ENCODE assay signal across 17 cellular contexts in genomic region chr15:84821501-84822021, GRCh38. TPM values are rescaled to one million over a fixed set of nuclear protein-coding genes. Genes with fewer than 3 reads are reported as not detected.
DNase-seq lines count a peak whose midpoint lies in the region; ATAC-seq, FAIRE-seq and TF ChIP-seq lines count a peak whose summit lies in the region.
"Had no signal": no experiment of that assay in that cellular context is flagged by ENCODE, and none has a peak within 500 bp of the region (broad histone marks: within the 10 kb centered on the region; RNA-seq: fewer than 3 reads in every experiment).

No MANE protein-coding gene starts in this region.

- no peak for FAIRE-seq in kidney (lab: Jason Lieb, UNC)

- peak overlapping the region; percentile 89 to 93 for H3K27ac ChIP-seq in right atrium auricular region
- peak overlapping the region; percentile 99 for H3K27ac ChIP-seq in psoas muscle
- peak overlapping the region in 1 of 2 donors; percentile 66 for H3K27ac ChIP-seq in kidney (ENCODE audit: low read depth in 2 of 2, low read length in 2 of 2)
- no peak overlapping the region for H3K27ac ChIP-seq in prostate gland
- H3K27ac ChIP-seq: parathyroid adenoma had no signal

- H3K4me1 ChIP-seq in right atrium auricular region (peaks cover 0 to 96% of the 10 kb centered on the region in 2 donors), psoas muscle (peaks cover 84% of the 10 kb centered on the region), kidney (ENCODE audit: control insufficient read depth in 1 of 2, insufficient read depth in 1 of 2, low read depth in 1 of 2, low read length in 2 of 2) (peaks cover 56 to 63% of the 10 kb centered on the region in 2 donors), prostate gland (replicated peaks) (peaks cover 8% of the 10 kb centered on the region)

- no peak for TF ChIP-seq POLR2A in prostate gland (IDR thresholded peaks at IDR 0.05)

- ATAC-seq in psoas muscle, result no peak
- ATAC-seq: activated CD8-positive, alpha-beta T cell treated with anti-CD3 and anti-CD28 coated beads, Interleukin-2, amount 10 ng/mL, durations not matched to agents 7 days and 5 days had no signal

- H3K4me3 ChIP-seq in GM12864 (ENCODE audit: low read depth, low read length) (no peak overlapping the region), astrocyte of the spinal cord (ENCODE audit: low read depth, low read length) (no peak overlapping the region), right atrium auricular region (no peak overlapping the region), psoas muscle (peak overlapping the region; percentile 90), kidney (ENCODE audit: low read length in 2 of 2) (no peak overlapping the region), prostate gland (no peak overlapping the region)

- in situ Hi-C loops in astrocyte of the spinal cord (cut with HindIII; ENCODE audit: low sequenced_read_pairs), result no loop called here

- TF ChIP-seq CTCF in GM12864 (IDR thresholded peaks at IDR 0.05; ENCODE audit: low read depth, low read length, missing control alignments) (peak; percentile 17), astrocyte of the spinal cord (IDR thresholded peaks at IDR 0.05; ENCODE audit: low read depth, low read length) (peak; percentile 10), right atrium auricular region (IDR thresholded peaks at IDR 0.05) (peak in 1 of 2 donors; percentile 46), psoas muscle (IDR thresholded peaks at IDR 0.05) (no peak), kidney (IDR thresholded peaks at IDR 0.05; ENCODE audit: borderline replicate concordance, extremely low read depth, insufficient read depth) (no peak), prostate gland (IDR thresholded peaks at IDR 0.05) (no peak)

- no peak overlapping the region for H3K9ac ChIP-seq in kidney (ENCODE audit: low read length in 2 of 2)
- H3K9ac ChIP-seq: parathyroid adenoma had no signal

- 34 to 38% (median 38%) methylated on average over 8 of the region's 8 CpGs for WGBS in psoas muscle, 3 donors
- whole genome bisulfite sequencing in prostate gland, result 76% methylated on average over 8 of the region's 8 CpGs

- intact Hi-C loops in psoas muscle (cut with DNase I) (no loop called here), kidney (cut with DNase I) (no loop called here), prostate gland (cut with DNase I) (loop anchor here (5.0 kb wide), 1 partner anchor 74 kb away; the partner anchor contains the start of gene ZNF592)

- DNase-seq in GM12864 (ENCODE audit: low read depth), result no peak
- no peak for DNase-seq in astrocyte of the spinal cord (ENCODE audit: low read depth, low spot score)
- no peak for DNase-seq in right atrium auricular region (ENCODE audit: low spot score)
- no peak for DNase-seq in psoas muscle
- no peak for DNase-seq in hypothalamus (lab: John Stamatoyannopoulos, UW)
- no peak for DNase-seq in kidney
- DNase-seq in prostate gland (ENCODE audit: low spot score), result no peak
- no peak for DNase-seq in NCI-H146 treated with DMSO at 0.1 percent for 48 hours (lab: John Stamatoyannopoulos, UW; ENCODE audit: unreplicated experiment)
- DNase-seq: activated CD8-positive, alpha-beta T cell treated with anti-CD3 and anti-CD28 coated beads, Interleukin-2, amount 10 ng/mL, durations not matched to agents 7 days and 5 days; activated gamma-delta T cell; caudate nucleus; DMS53; mammary epithelial cell; NCI-H1436; NCI-H524; stimulated activated CD8-positive, alpha-beta memory T cell treated with anti-CD3 and anti-CD28 coated beads, Interleukin-4, amount 100 ng/mL, for 48 hours had no signal

- H3K27me3 ChIP-seq in right atrium auricular region, result no peaks in the 10 kb centered on the region
- H3K27me3 ChIP-seq in psoas muscle (ENCODE audit: insufficient read depth in 3 of 3, low read length in 2 of 3), result no peaks in the 10 kb centered on the region
- H3K27me3 ChIP-seq in prostate gland (replicated peaks; ENCODE audit: insufficient read depth), result no peaks in the 10 kb centered on the region

- no peaks in the 10 kb centered on the region for H3K36me3 ChIP-seq in right atrium auricular region
- H3K36me3 ChIP-seq in psoas muscle (ENCODE audit: insufficient read depth in 1 of 2, low read depth in 1 of 2), result peaks cover 4 to 33% of the 10 kb centered on the region in 2 donors
- H3K36me3 ChIP-seq in kidney (ENCODE audit: control insufficient read depth in 1 of 2, insufficient read depth in 2 of 2, low read length in 2 of 2), result no peaks in the 10 kb centered on the region
- no peaks in the 10 kb centered on the region for H3K36me3 ChIP-seq in prostate gland

- no peaks in the 10 kb centered on the region for H3K9me3 ChIP-seq in right atrium auricular region
- no peaks in the 10 kb centered on the region for H3K9me3 ChIP-seq in psoas muscle
- no peaks in the 10 kb centered on the region for H3K9me3 ChIP-seq in kidney (ENCODE audit: control insufficient read depth in 1 of 2, low read length in 2 of 2)
- no peaks in the 10 kb centered on the region for H3K9me3 ChIP-seq in prostate gland

RNA-seq across cellular contexts. Expression of gene ALPK3, which starts 4.4 kb away (rescaled TPM):
- total RNA-seq in right atrium auricular region, result 10 to 100 TPM; 51.0 to 99.0 TPM
- total RNA-seq in psoas muscle, result 100 to 1,000 TPM; 199 to 461 (median 304) TPM
- 100 to 1,000 TPM in 2 of 3 donors, 10 to 100 TPM in 1; 75.7 to 357 (median 117) TPM for polyA plus RNA-seq in psoas muscle
- 20.2 TPM for total RNA-seq in kidney
- polyA plus RNA-seq in kidney (ENCODE audit: insufficient read depth, low read depth, low replicate concordance), result 3.1 TPM
- 1 to 10 TPM in 1 of 2 donors, under 1 TPM in 1; 0.68 to 7.2 TPM for total RNA-seq in prostate gland

Comparison
In these comparisons a context has a peak if more than half of its experiments do, and no peak if none do; other contexts are left out.
1. CTCF ChIP-seq: peak in GM12864 (single experiment) and astrocyte of the spinal cord (single experiment); none in psoas muscle (single experiment), kidney (single experiment) and prostate gland (0 of 4).
2. H3K27ac ChIP-seq: peak in right atrium auricular region (2 of 2) and psoas muscle (single experiment); none in prostate gland (0 of 2).